In the genomic region with DNA sequence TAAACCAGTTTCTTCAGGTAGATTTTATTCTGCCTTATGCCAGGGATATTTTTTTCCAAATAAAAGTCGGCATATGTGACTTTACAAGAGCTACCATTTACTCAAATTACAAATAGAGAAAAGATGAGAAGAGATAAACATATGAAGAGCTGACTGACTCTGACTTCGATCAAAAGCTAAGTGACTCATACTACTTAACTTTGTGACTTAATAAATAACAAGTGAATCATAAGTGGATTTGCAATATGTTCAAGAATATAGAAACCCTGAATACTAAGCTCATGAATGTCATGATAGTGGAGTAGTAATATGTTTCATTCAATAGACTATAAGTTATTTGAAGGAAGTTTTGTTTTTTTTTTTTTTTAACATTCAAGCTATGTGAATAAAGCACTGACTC, we compare ENCODE assay signal across 20 cellular contexts.
DNase-seq lines count a peak whose midpoint lies in the region; ATAC-seq and TF ChIP-seq lines count a peak whose summit lies in the region.
"Had no signal": no experiment of that assay in that cellular context is flagged by ENCODE, and none has a peak within 500 bp of the region (broad histone marks: within the 10 kb centered on the region; RNA-seq: fewer than 3 reads in every experiment).

No MANE protein-coding gene starts in this region.

- WGBS in esophagus muscularis mucosa, result 60% methylated on average over 2 of the region's 2 CpGs

- H3K9me3 ChIP-seq in AG04450 (ENCODE audit: control insufficient read depth, insufficient read depth, low read length), result no peaks in the 10 kb centered on the region
- H3K9me3 ChIP-seq in esophagus muscularis mucosa, result no peaks in the 10 kb centered on the region
- H3K9me3 ChIP-seq: right lobe of liver had no signal

- TF ChIP-seq EP300 in esophagus muscularis mucosa (IDR thresholded peaks at IDR 0.05), result no peak

- POLR2A ChIA-PET in AG04450 (lab: Yijun Ruan, JAX), result interaction anchor here (0.7 kb wide), 1 partner anchor 1238 kb away, joined by 3 read pairs; no protein-coding TSS in a partner anchor

- TF ChIP-seq CTCF in AG04450 (IDR thresholded peaks at IDR 0.05; ENCODE audit: low read depth, low read length) (no peak), astrocyte of the spinal cord (IDR thresholded peaks at IDR 0.05; ENCODE audit: low read depth, low read length) (no peak), foreskin fibroblast (IDR thresholded peaks at IDR 0.05; ENCODE audit: low read depth, low read length) (no peak), esophagus muscularis mucosa (IDR thresholded peaks at IDR 0.05) (no peak)

- CTCF ChIA-PET in AG04450 (lab: Charles Lee), result interaction anchor here (0.8 to 2.0 kb wide), 4 partner anchors 17 to 219 kb away, joined by 3 to 8 read pairs (median 6); no protein-coding TSS in a partner anchor

- intact Hi-C loops in esophagus muscularis mucosa (cut with DNase I), result no loop called here

- DNase-seq in AG04450 (ENCODE audit: low read depth, low spot score) (peak; percentile 29), HS-5 (ENCODE audit: low read depth) (peak; percentile 55), astrocyte of the spinal cord (ENCODE audit: low read depth, low spot score) (peak; percentile 52), foreskin fibroblast (peak; percentile 62 to 78), T-helper 9 cell (no peak), esophagus muscularis mucosa (ENCODE audit: extremely low spot score) (no peak)
- DNase-seq: activated CD4-positive, alpha-beta T cell treated with anti-CD3 and anti-CD28 coated beads, Interleukin-2, amount 10 ng/mL, durations not matched to agents 7 days and 5 days; activated CD8-positive, alpha-beta memory T cell treated with anti-CD3 and anti-CD28 coated beads, Interleukin-2, amount 50 U/mL, for 48 hours; activated gamma-delta T cell treated with Interleukin-2 at 50 U/mL for 16 hours; COR-L47; effector memory CD8-positive, alpha-beta T cell; H9; Kasumi-1; left ventricle myocardium superior; NCI-H774; PC-9; right lobe of liver; stimulated activated CD4-positive, alpha-beta T cell treated with anti-CD3 and anti-CD28 coated beads, Interleukin-2, amount 100 ng/mL, for 24 hours had no signal

- ATAC-seq in activated CD4-positive, CD25-positive, alpha-beta regulatory T cell treated with anti-CD3 and anti-CD28 coated beads, Interleukin-2, amount 50 U/mL, for 24 hours, result no peak
- ATAC-seq in HG03521 (IDR thresholded peaks at IDR 0.05; ENCODE audit: unreplicated experiment), result no peak
- ATAC-seq: effector memory CD8-positive, alpha-beta T cell; left ventricle myocardium superior; right lobe of liver had no signal

- in situ Hi-C loops in astrocyte of the spinal cord (cut with HindIII; ENCODE audit: low sequenced_read_pairs), result no loop called here

- H3K4me3 ChIP-seq in AG04450 (ENCODE audit: low read depth, low read length), result no peak overlapping the region
- H3K4me3 ChIP-seq in astrocyte of the spinal cord (ENCODE audit: low read depth, low read length), result no peak overlapping the region
- no peak overlapping the region for H3K4me3 ChIP-seq in foreskin fibroblast (ENCODE audit: low read depth in 1 of 2, low read length in 2 of 2)
- no peak overlapping the region for H3K4me3 ChIP-seq in esophagus muscularis mucosa
- H3K4me3 ChIP-seq: PC-9, right lobe of liver had no signal

- no peaks in the 10 kb centered on the region for H3K36me3 ChIP-seq in esophagus muscularis mucosa
- H3K36me3 ChIP-seq: right lobe of liver had no signal

- TF ChIP-seq POLR2A in esophagus muscularis mucosa (IDR thresholded peaks at IDR 0.05; ENCODE audit: low read depth), result no peak

- no peaks in the 10 kb centered on the region for H3K4me1 ChIP-seq in esophagus muscularis mucosa
- H3K4me1 ChIP-seq: right lobe of liver had no signal

- H3K27me3 ChIP-seq in AG04450 (ENCODE audit: control insufficient read depth, insufficient read depth, low read length) (no peaks in the 10 kb centered on the region), esophagus muscularis mucosa (no peaks in the 10 kb centered on the region)
- H3K27me3 ChIP-seq: right lobe of liver had no signal

- H3K27ac ChIP-seq in AG04450 (ENCODE audit: low read depth, low read length) (no peak overlapping the region), esophagus muscularis mucosa (replicated peaks in 1 of 4) (no peak overlapping the region)
- H3K27ac ChIP-seq: PC-9, right lobe of liver had no signal

Comparison
In these comparisons a context has a peak if more than half of its experiments do, and no peak if none do; other contexts are left out.
1. DNase-seq: peak in AG04450 (single experiment), HS-5 (single experiment), astrocyte of the spinal cord (single experiment) and foreskin fibroblast (2 of 2); none in T-helper 9 cell (single experiment) and esophagus muscularis mucosa (single experiment).